13 cellular contexts compared by ENCODE assay signal in the genomic region with DNA sequence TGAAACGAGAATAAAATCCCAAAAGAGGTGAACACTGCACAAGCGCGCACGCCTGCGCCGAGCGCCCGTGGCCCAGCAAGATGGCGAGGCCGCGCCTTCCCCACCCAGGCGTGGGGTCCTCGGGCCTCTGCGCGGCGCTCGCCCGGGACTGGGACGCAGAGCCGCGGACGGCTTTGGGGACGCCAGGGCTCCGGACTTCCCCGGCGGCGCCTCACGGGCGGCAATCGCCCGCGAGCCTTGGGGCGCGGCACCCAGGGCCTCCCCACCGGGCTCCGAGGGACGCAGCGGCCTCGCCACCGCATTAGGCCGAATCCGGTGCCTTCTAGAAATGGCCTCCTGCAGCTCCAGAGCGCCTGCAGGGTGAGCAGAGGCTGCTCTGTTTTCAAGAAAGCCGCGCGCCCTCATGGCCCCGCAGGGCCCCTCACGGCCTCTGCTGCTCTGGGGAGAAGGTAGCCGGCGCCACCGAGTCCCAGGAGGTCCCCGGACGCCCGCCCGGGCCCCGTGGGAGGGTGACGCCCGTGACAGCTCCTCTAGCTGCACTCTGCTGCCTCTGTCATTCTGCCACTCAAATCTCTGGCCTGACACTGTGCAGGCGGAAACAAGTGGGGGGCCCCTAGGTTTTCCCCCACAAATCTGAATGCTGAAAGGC. TPM values are rescaled to one million over a fixed set of nuclear protein-coding genes. Genes with fewer than 3 reads are reported as not detected.
DNase-seq lines count a peak whose midpoint lies in the region; ATAC-seq, FAIRE-seq and TF ChIP-seq lines count a peak whose summit lies in the region.
"Had no signal": no experiment of that assay in that cellular context is flagged by ENCODE, and none has a peak within 500 bp of the region (broad histone marks: within the 10 kb centered on the region; RNA-seq: fewer than 3 reads in every experiment).

No MANE protein-coding gene starts in this region.

- no peak overlapping the region for H2AFZ ChIP-seq in HepG2 (ENCODE audit: low read length)

- FAIRE-seq in HepG2 (lab: Jason Lieb, UNC), result no peak

- H3K9me3 Mint-ChIP-seq in activated naive CD8-positive, alpha-beta T cell treated with anti-CD3 and anti-CD28 coated beads, Interleukin-2, amount 50 U/mL, for 24 hours, result no peaks in the 10 kb centered on the region
- H3K9me3 Mint-ChIP-seq: T-helper 1 cell treated with Interleukin-12 subunit alpha and Interleukin-12 subunit beta and Interleukin-4 antibody, amounts not matched to agents 30 μg/mL and 1 μg/mL, for 36 hours had no signal

- no peak for TF ChIP-seq EP300 in HepG2 (IDR thresholded peaks at IDR 0.05; ENCODE audit: low read depth in 2 of 2, low read length in 2 of 2)
- no peak for TF ChIP-seq EP300 in HepG2 (CRISPR knock-in tag; IDR thresholded peaks at IDR 0.05; ENCODE audit: borderline replicate concordance)

- H3K4me1 ChIP-seq in right lobe of liver (no peaks in the 10 kb centered on the region), HepG2 (ENCODE audit: insufficient read depth, low read length) (no peaks in the 10 kb centered on the region)

- H3K9me3 ChIP-seq in right lobe of liver (no peaks in the 10 kb centered on the region), HepG2 (ENCODE audit: low read length) (no peaks in the 10 kb centered on the region)

- no peak overlapping the region for H3K9ac ChIP-seq in HepG2 (ENCODE audit: insufficient read depth, low read depth, low read length)

- CTCF ChIA-PET in HepG2 (lab: Yijun Ruan, JAX; ENCODE audit: low intra/inter-chr PET ratio, low total read pairs), result no interaction called here

- H3K27ac Mint-ChIP-seq in activated naive CD8-positive, alpha-beta T cell treated with anti-CD3 and anti-CD28 coated beads, Interleukin-2, amount 50 U/mL, for 24 hours, result no peak overlapping the region
- H3K27ac Mint-ChIP-seq: brain; T-helper 1 cell treated with Interleukin-12 subunit alpha and Interleukin-12 subunit beta and Interleukin-4 antibody, amounts not matched to agents 30 μg/mL and 1 μg/mL, for 36 hours had no signal

- WGBS in right lobe of liver (ENCODE audit: insufficient coverage, low coverage, low lambda C conversion rate, missing lambda C conversion rate), result 37% methylated on average over 18 of the region's 59 CpGs
- WGBS in HepG2 (ENCODE audit: low lambda C conversion rate), result 57% methylated on average over 36 of the region's 59 CpGs

- no peaks in the 10 kb centered on the region for H3K27me3 Mint-ChIP-seq in activated naive CD8-positive, alpha-beta T cell treated with anti-CD3 and anti-CD28 coated beads, Interleukin-2, amount 50 U/mL, for 24 hours
- H3K27me3 Mint-ChIP-seq: brain had no signal

- H4K20me1 ChIP-seq in HepG2 (ENCODE audit: insufficient read depth, low read length), result no peaks in the 10 kb centered on the region

- no peaks in the 10 kb centered on the region for H3K36me3 Mint-ChIP-seq in activated naive CD8-positive, alpha-beta T cell treated with anti-CD3 and anti-CD28 coated beads, Interleukin-2, amount 50 U/mL, for 24 hours (ENCODE audit: low read depth)
- H3K36me3 Mint-ChIP-seq: brain had no signal

- intact Hi-C loops in right lobe of liver (cut with DNase I) (no loop called here), HepG2 (cut with micrococcal nuclease; ENCODE audit: unreplicated experiment) (no loop called here)

- no peak for TF ChIP-seq RAD21 in HepG2 (CRISPR knock-in tag; IDR thresholded peaks at IDR 0.05)

- H3K27ac ChIP-seq in right lobe of liver (peak overlapping the region in 1 of 3 donors; percentile 37), HepG2 (ENCODE audit: extremely low read length, insufficient read depth, low read length) (no peak overlapping the region)
- H3K27ac ChIP-seq: C4-2B had no signal

- DNase-seq in right lobe of liver (no peak), HepG2 (ENCODE audit: low spot score) (no peak), left lobe of liver (ENCODE audit: low spot score) (no peak), LoVo (ENCODE audit: low spot score) (no peak), HT-29 (ENCODE audit: low spot score) (no peak), SKM-1 treated with dmso at 0.1 percent for 144 hours (lab: John Stamatoyannopoulos, UW; ENCODE audit: unreplicated experiment) (no peak)
- DNase-seq in activated naive CD8-positive, alpha-beta T cell treated with anti-CD3 and anti-CD28 coated beads, Interleukin-2, amount 50 U/mL, for 24 hours, result no peak
- DNase-seq: NCI-H1092 treated with DMSO at 0.1 percent for 48 hours had no signal

- H3K4me2 ChIP-seq in HepG2 (ENCODE audit: low read depth, low read length), result no peak overlapping the region

- H3K4me3 ChIP-seq in right lobe of liver (peak overlapping the region in 2 of 3 donors; percentile 18 to 37), HepG2 (replicated peaks in 1 of 3; ENCODE audit: insufficient read depth in 1 of 3, low read depth in 2 of 3, low read length in 3 of 3) (no peak overlapping the region)

- H3K4me3 Mint-ChIP-seq in activated naive CD8-positive, alpha-beta T cell treated with anti-CD3 and anti-CD28 coated beads, Interleukin-2, amount 50 U/mL, for 24 hours, result no peak overlapping the region
- H3K4me3 Mint-ChIP-seq: brain; T-helper 1 cell treated with Interleukin-12 subunit alpha and Interleukin-12 subunit beta and Interleukin-4 antibody, amounts not matched to agents 30 μg/mL and 1 μg/mL, for 36 hours had no signal

- peak; percentile 23 to 60 (median 36) for ATAC-seq in right lobe of liver
- ATAC-seq in HepG2, result no peak
- peak; percentile 74 for ATAC-seq in activated naive CD8-positive, alpha-beta T cell treated with anti-CD3 and anti-CD28 coated beads, Interleukin-2, amount 50 U/mL, for 24 hours
- ATAC-seq in left lobe of liver, result peak; percentile 40
- no peak for ATAC-seq in GM18861 (IDR thresholded peaks at IDR 0.05; ENCODE audit: unreplicated experiment)
- ATAC-seq: HCT116 had no signal

- no peak for TF ChIP-seq POLR2A in right lobe of liver (IDR thresholded peaks at IDR 0.05)
- no peak for TF ChIP-seq POLR2A in HepG2 (IDR thresholded peaks at IDR 0.05; ENCODE audit: insufficient read depth in 1 of 2, low read depth in 2 of 2, low read length in 2 of 2)

- H3K27me3 ChIP-seq in right lobe of liver (no peaks in the 10 kb centered on the region), HepG2 (ENCODE audit: control insufficient read depth in 1 of 2, insufficient read depth in 2 of 2, low read length in 2 of 2) (peaks cover 1 to 3% of the 10 kb centered on the region in 2 experiments; a peak in 3 of 5 replicates)

- BruUV-seq in HepG2 (replicated peaks; lab: Mats Ljungman, UMichigan), result no TSS peak

- H3K4me1 Mint-ChIP-seq in activated naive CD8-positive, alpha-beta T cell treated with anti-CD3 and anti-CD28 coated beads, Interleukin-2, amount 50 U/mL, for 24 hours, result peaks cover 41% of the 10 kb centered on the region
- H3K4me1 Mint-ChIP-seq: brain had no signal

- H3K36me3 ChIP-seq in right lobe of liver (no peaks in the 10 kb centered on the region), HepG2 (replicated peaks in 1 of 2; ENCODE audit: control insufficient read depth in 1 of 2, insufficient read depth in 2 of 2, low read length in 2 of 2) (no peaks in the 10 kb centered on the region)

- H3K79me2 ChIP-seq in HepG2 (ENCODE audit: insufficient read depth, low read length), result no peaks in the 10 kb centered on the region

- TF ChIP-seq CTCF in right lobe of liver (IDR thresholded peaks at IDR 0.05) (no peak), HepG2 (CRISPR knock-in tag; IDR thresholded peaks at IDR 0.05) (no peak)

- in situ Hi-C loops in HepG2 (cut with HindIII; ENCODE audit: extremely low pct_ligation_motif_present, low pct_unique_long_range_greater_than_20kb), result no loop called here

- POLR2A ChIA-PET in HepG2 (lab: Yijun Ruan, JAX), result no interaction called here

TF ChIP-seq in HepG2, 621 proteins besides CTCF, POLR2A, EP300 and RAD21 (continues in another document):
- TF ChIP-seq MEIS1 (CRISPR knock-in tag; IDR thresholded peaks at IDR 0.05; ENCODE audit: borderline replicate concordance) (no peak), CREB1 (IDR thresholded peaks at IDR 0.05) (no peak), CREB1 (CRISPR knock-in tag; IDR thresholded peaks at IDR 0.05) (no peak), ZSCAN25 (CRISPR knock-in tag; IDR thresholded peaks at IDR 0.05) (no peak), YEATS2 (CRISPR knock-in tag; IDR thresholded peaks at IDR 0.05; ENCODE audit: borderline replicate concordance) (no peak)

RNA-seq across cellular contexts. Expression of gene POMC, which starts 35.9 kb away (rescaled TPM):
- total RNA-seq in right lobe of liver, result 1 to 10 TPM in 2 of 6 experiments, under 1 TPM in 4; 0.30 to 1.6 (median 0.57) TPM
- total RNA-seq in HepG2 (2016; rRNA removed; fragmentation: Illumina TruSeq; extraction: Trizol), result not detected in 2 replicates
- not detected in 2 replicates for total RNA-seq in HepG2 (2016; cell fraction: cytosol; rRNA removed; fragmentation: Illumina TruSeq; extraction: Trizol; ENCODE audit: low read depth)
- not detected in 2 replicates for total RNA-seq in HepG2 (2016; cell fraction: insoluble cytoplasmic fraction; rRNA removed; fragmentation: Illumina TruSeq; extraction: Trizol)
- total RNA-seq in HepG2 (2016; cell fraction: membrane; rRNA removed; fragmentation: Illumina TruSeq; extraction: Trizol), result not detected in 2 replicates
- not detected in 2 replicates for total RNA-seq in HepG2 (2016; cell fraction: nucleus; rRNA removed; fragmentation: Illumina TruSeq; extraction: Trizol)
- not detected in 2 replicates for polyA plus RNA-seq in HepG2 (2011; rRNA removed)
- not detected in 2 replicates for polyA plus RNA-seq in HepG2 (2011; cell fraction: cytosol; rRNA removed)
- polyA plus RNA-seq in HepG2 (2011; cell fraction: nucleus; rRNA removed), result not detected in 2 replicates
- not detected in 2 replicates for polyA plus RNA-seq in HepG2 (2012)
- not detected in 2 replicates for polyA plus RNA-seq in HepG2 (2016; cell fraction: cytosol; fragmentation: Illumina TruSeq; extraction: Trizol; ENCODE audit: low read depth)
- polyA plus RNA-seq in HepG2 (2016; cell fraction: insoluble cytoplasmic fraction; fragmentation: Illumina TruSeq; extraction: Trizol; ENCODE audit: low read depth), result not detected in 2 replicates
- not detected in 2 replicates for polyA plus RNA-seq in HepG2 (2016; cell fraction: membrane; fragmentation: Illumina TruSeq; extraction: Trizol; ENCODE audit: low read depth)
- not detected in 2 replicates for polyA plus RNA-seq in HepG2 (2016; cell fraction: nucleus; fragmentation: Illumina TruSeq; extraction: Trizol; ENCODE audit: insufficient read depth, low read depth)
- not detected in 2 replicates for polyA minus RNA-seq in HepG2 (2011; rRNA and poly(A)+ RNA removed; ENCODE audit: low replicate concordance)
- polyA minus RNA-seq in HepG2 (2011; cell fraction: cytosol; rRNA and poly(A)+ RNA removed), result not detected in 2 replicates
- polyA minus RNA-seq in HepG2 (2011; cell fraction: nucleus; rRNA and poly(A)+ RNA removed), result not detected in 2 replicates
- total RNA-seq in left lobe of liver, result 0.33 TPM
- not detected in 2 replicates for total RNA-seq in HT-29 (2014; rRNA removed; shearing (Covaris generic))

Comparison
In these comparisons a context has a peak if more than half of its experiments do, and no peak if none do; other contexts are left out.
1. ATAC-seq: peak in right lobe of liver (4 of 4), activated naive CD8-positive, alpha-beta T cell treated with anti-CD3 and anti-CD28 coated beads, Interleukin-2, amount 50 U/mL, for 24 hours (single experiment) and left lobe of liver (single experiment); none in HepG2 (single experiment) and GM18861 (single experiment).
2. H3K4me3 ChIP-seq: peak in right lobe of liver (2 of 3); none in HepG2 (0 of 3).